ENCODE assay signal across 28 cellular contexts in the genomic region with DNA sequence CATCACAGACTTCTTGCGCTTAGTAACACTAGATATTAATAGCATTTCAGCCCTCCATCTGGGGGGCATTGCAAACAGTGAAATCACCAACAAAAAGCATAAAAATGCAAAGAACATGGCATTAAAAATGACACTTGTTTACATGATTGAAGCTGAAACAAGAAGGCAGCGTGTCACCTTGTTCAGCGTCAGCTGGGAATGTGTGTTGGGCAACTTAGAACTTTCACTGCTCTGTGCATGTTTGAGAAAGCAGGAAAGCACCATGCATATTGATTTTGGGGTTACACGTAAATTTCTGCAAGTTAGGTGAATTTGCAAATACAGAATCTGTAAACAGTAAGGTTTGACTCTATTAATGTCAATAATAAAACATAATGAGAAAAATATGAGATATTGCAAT.
"Had no signal": no experiment of that assay in that cellular context is flagged by ENCODE, and none has a peak within 500 bp of the region (broad histone marks: within the 10 kb centered on the region; RNA-seq: fewer than 3 reads in every experiment).

No MANE protein-coding gene starts in this region.

- DNase-seq: dorsolateral prefrontal cortex; effector CD4-positive, alpha-beta T cell; foreskin keratinocyte; glutamatergic neuron; heart right ventricle; hippocampal formation; left cardiac atrium; left lung; mesenchymal stem cell; midbrain; naive thymus-derived CD4-positive, alpha-beta T cell; occipital lobe; ovary; posterior cingulate gyrus; retina; right lobe of liver; small intestine; stimulated activated CD4-positive, alpha-beta T cell treated with anti-CD3 and anti-CD28 coated beads, Interleukin-15, amount 100 ng/mL, for 24 hours; stimulated activated CD4-positive, alpha-beta T cell treated with anti-CD3 and anti-CD28 coated beads, Interleukin-2, amount 100 ng/mL, for 48 hours; stimulated activated naive B cell treated with anti-CD40 and anti-IgM and Interleukin-4, amounts not matched to agents 10 μg/mL and 1 μg/mL and 100 μg/mL, for 72 hours had no signal

- H3K4me1 ChIP-seq: right lobe of liver, suprapubic skin had no signal

- H3K9me3 ChIP-seq: esophagus muscularis mucosa, gastroesophageal sphincter, left lung, ovary, right lobe of liver, suprapubic skin had no signal

- H3K27ac Mint-ChIP-seq: naive thymus-derived CD4-positive, alpha-beta T cell; stimulated activated naive B cell treated with anti-CD40 and anti-IgM and Interleukin-4, amounts not matched to agents 10 μg/mL and 1 μg/mL and 100 μg/mL, for 72 hours; stimulated activated naive CD8-positive, alpha-beta T cell treated with anti-CD3 and anti-CD28 coated beads, Interleukin-15, Interleukin-2, amounts not matched to agents 100 ng/mL and 50 ng/mL, for 24 hours had no signal

- H3K36me3 Mint-ChIP-seq: naive thymus-derived CD4-positive, alpha-beta T cell; stimulated activated naive B cell treated with anti-CD40 and anti-IgM and Interleukin-4, amounts not matched to agents 10 μg/mL and 1 μg/mL and 100 μg/mL, for 72 hours had no signal

- H3K36me3 ChIP-seq: heart right ventricle, left lung, ovary, right lobe of liver, suprapubic skin had no signal

- H3K4me3 Mint-ChIP-seq: naive thymus-derived CD4-positive, alpha-beta T cell; nephron; stimulated activated naive B cell treated with anti-CD40 and anti-IgM and Interleukin-4, amounts not matched to agents 10 μg/mL and 1 μg/mL and 100 μg/mL, for 72 hours; stimulated activated naive CD8-positive, alpha-beta T cell treated with anti-CD3 and anti-CD28 coated beads, Interleukin-15, Interleukin-2, amounts not matched to agents 100 ng/mL and 50 ng/mL, for 24 hours had no signal

- H3K27ac ChIP-seq: dorsolateral prefrontal cortex, foreskin keratinocyte, heart right ventricle, left lung, ovary, suprapubic skin had no signal

- H3K4me3 ChIP-seq: dorsolateral prefrontal cortex, esophagus muscularis mucosa, gastroesophageal sphincter, heart right ventricle, left lung, ovary, right lobe of liver, suprapubic skin had no signal

- ATAC-seq: foreskin keratinocyte; gastroesophageal sphincter; heart right ventricle; left cardiac atrium; left lung; naive thymus-derived CD4-positive, alpha-beta T cell; stimulated activated naive B cell treated with anti-CD40 and anti-IgM and Interleukin-4, amounts not matched to agents 10 μg/mL and 1 μg/mL and 100 μg/mL, for 72 hours had no signal

- H3K27me3 ChIP-seq: dorsolateral prefrontal cortex, esophagus muscularis mucosa, foreskin keratinocyte, gastroesophageal sphincter, heart right ventricle, left lung, ovary, right lobe of liver, suprapubic skin had no signal

- FAIRE-seq: colon, endothelial cell of umbilical vein, islet of Langerhans, small intestine had no signal

- H3K9me3 Mint-ChIP-seq: nephron; stimulated activated naive B cell treated with anti-CD40 and anti-IgM and Interleukin-4, amounts not matched to agents 10 μg/mL and 1 μg/mL and 100 μg/mL, for 72 hours; stimulated activated naive CD8-positive, alpha-beta T cell treated with anti-CD3 and anti-CD28 coated beads, Interleukin-15, Interleukin-2, amounts not matched to agents 100 ng/mL and 50 ng/mL, for 24 hours had no signal
